1 cellular context compared by ENCODE assay signal in the genomic region with DNA sequence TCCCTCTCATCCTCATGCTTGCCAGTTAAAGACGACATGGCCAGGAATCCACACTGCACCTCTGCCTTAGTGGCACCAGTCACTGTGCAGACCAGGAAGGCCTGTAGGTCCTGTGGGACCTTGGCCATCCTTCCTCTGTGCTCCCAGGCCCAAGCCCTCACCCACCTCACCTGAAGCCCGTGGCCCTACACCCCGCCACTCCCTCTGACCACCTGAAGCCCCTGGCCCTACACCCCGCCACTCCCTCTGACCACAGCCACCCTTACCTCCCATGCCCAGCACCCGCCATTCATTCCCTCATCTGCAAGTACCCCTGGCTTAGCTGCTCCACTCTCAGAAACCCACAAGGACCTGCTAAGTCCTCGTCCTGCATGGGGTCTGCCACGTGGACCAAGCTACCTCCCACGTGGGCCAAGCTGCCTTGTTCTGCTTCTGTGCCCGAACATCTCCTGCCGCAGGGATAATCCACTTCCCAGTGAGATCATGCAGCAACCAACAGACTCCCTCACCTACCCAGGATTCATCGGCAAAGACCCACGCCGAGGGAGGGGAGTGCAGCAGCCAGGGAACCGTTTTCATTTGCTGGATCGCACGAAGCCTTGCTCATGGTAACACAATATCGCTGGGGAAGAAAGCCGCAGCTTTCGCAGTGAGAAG.
TF ChIP-seq lines count a peak whose summit lies in the region.

No MANE protein-coding gene starts in this region.

TF ChIP-seq in HepG2, 621 proteins besides CTCF, POLR2A, EP300 and RAD21:
- TF ChIP-seq, protein P1, sequence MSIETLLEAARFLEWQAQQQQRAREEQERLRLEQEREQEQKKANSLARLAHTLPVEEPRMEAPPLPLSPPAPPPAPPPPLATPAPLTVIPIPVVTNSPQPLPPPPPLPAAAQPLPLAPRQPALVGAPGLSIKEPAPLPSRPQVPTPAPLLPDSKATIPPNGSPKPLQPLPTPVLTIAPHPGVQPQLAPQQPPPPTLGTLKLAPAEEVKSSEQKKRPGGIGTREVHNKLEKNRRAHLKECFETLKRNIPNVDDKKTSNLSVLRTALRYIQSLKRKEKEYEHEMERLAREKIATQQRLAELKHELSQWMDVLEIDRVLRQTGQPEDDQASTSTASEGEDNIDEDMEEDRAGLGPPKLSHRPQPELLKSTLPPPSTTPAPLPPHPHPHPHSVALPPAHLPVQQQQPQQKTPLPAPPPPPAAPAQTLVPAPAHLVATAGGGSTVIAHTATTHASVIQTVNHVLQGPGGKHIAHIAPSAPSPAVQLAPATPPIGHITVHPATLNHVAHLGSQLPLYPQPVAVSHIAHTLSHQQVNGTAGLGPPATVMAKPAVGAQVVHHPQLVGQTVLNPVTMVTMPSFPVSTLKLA (IDR thresholded peaks at IDR 0.05): peak; percentile 100
- TF ChIP-seq NFIC (IDR thresholded peaks at IDR 0.05; ENCODE audit: low read length): no peak
